In genomic region chr1:2204384-2205190, GRCh38 we compare ENCODE assay signal across 8 cellular contexts. TPM values are rescaled to one million over a fixed set of nuclear protein-coding genes. Genes with fewer than 3 reads are reported as not detected.
DNase-seq lines count a peak whose midpoint lies in the region; ATAC-seq and TF ChIP-seq lines count a peak whose summit lies in the region.

No MANE protein-coding gene starts in this region.

- no peak overlapping the region for H3K27ac ChIP-seq in RWPE2 (ENCODE audit: poor library complexity, severe bottlenecking)
- H3K27ac ChIP-seq in lung (ENCODE audit: low read depth in 1 of 2, low read length in 1 of 2), result peak overlapping the region; percentile 74 to 85
- H3K27ac ChIP-seq in thoracic aorta, result peak overlapping the region; percentile 86 to 89

- H3K4me3 ChIP-seq in RWPE2 (ENCODE audit: severe bottlenecking) (peak overlapping the region; percentile 14), lung (no peak overlapping the region), thoracic aorta (peak overlapping the region; percentile 70)

- DNase-seq in NCI-H1092 treated with DMSO at 0.1 percent for 48 hours (lab: John Stamatoyannopoulos, UW) (peak; percentile 8), NCI-H1092 (lab: John Stamatoyannopoulos, UW) (no peak), RWPE2 (ENCODE audit: low spot score) (no peak), lung (ENCODE audit: low spot score) (peak; percentile 84), thoracic aorta (ENCODE audit: low spot score) (no peak)
- DNase-seq in effector CD8-positive, alpha-beta T cell (lab: John Stamatoyannopoulos, UW), result peak; percentile 96

- TF ChIP-seq CTCF in RWPE2 (IDR thresholded peaks at IDR 0.05; ENCODE audit: poor library complexity, severe bottlenecking), result no peak
- TF ChIP-seq CTCF in lung (IDR thresholded peaks at IDR 0.05; ENCODE audit: control extremely low read depth, extremely low read depth), result no peak
- TF ChIP-seq CTCF in thoracic aorta (IDR thresholded peaks at IDR 0.05), result no peak

- H3K9me3 ChIP-seq in RWPE2 (ENCODE audit: severe bottlenecking) (no peaks in the 10 kb centered on the region), lung (ENCODE audit: control insufficient read depth in 2 of 2, insufficient read depth in 1 of 2, low read length in 1 of 2) (no peaks in the 10 kb centered on the region), thoracic aorta (no peaks in the 10 kb centered on the region)

- H3K36me3 ChIP-seq in RWPE2 (ENCODE audit: low read depth) (no peaks in the 10 kb centered on the region), lung (ENCODE audit: control insufficient read depth in 2 of 2, insufficient read depth in 2 of 2, low read length in 2 of 2) (no peaks in the 10 kb centered on the region), thoracic aorta (no peaks in the 10 kb centered on the region)

- 3% methylated on average over 41 to 49 of the region's 61 CpGs for WGBS in lung, 2 donors

- H3K4me1 ChIP-seq in RWPE2 (ENCODE audit: insufficient read depth, poor library complexity, severe bottlenecking) (peaks cover 14% of the 10 kb centered on the region), lung (ENCODE audit: control insufficient read depth in 2 of 2, insufficient read depth in 2 of 2, low read length in 2 of 2) (peaks cover 0 to 25% of the 10 kb centered on the region in 2 donors), thoracic aorta (ENCODE audit: control insufficient read depth in 1 of 2, low read depth in 2 of 2) (peaks cover 41 to 70% of the 10 kb centered on the region in 2 donors)

- ATAC-seq in HG02642 (IDR thresholded peaks at IDR 0.05; ENCODE audit: poor library complexity, unreplicated experiment) (peak; percentile 41), RWPE2 (ENCODE audit: low read depth) (peak; percentile 18; the same call in 2 of the 3 replicates), lung (ENCODE audit: insufficient read depth, low FRiP score) (peak; percentile 61), thoracic aorta (ENCODE audit: insufficient number of reproducible peaks, low FRiP score, low read depth) (peak; percentile 10), HG02759 (IDR thresholded peaks at IDR 0.05; ENCODE audit: unreplicated experiment) (no peak)

- H3K27me3 ChIP-seq in RWPE2 (ENCODE audit: insufficient read depth, poor library complexity, severe bottlenecking) (no peaks in the 10 kb centered on the region), lung (ENCODE audit: control insufficient read depth, insufficient read depth) (no peaks in the 10 kb centered on the region), thoracic aorta (replicated peaks; ENCODE audit: insufficient read depth) (no peaks in the 10 kb centered on the region)

RNA-seq across cellular contexts. Expression of gene FAAP20, which starts 10.0 kb away (rescaled TPM):
- total RNA-seq in lung, result 10 to 100 TPM; 16.8 to 71.6 TPM
- polyA plus RNA-seq in lung, result 10 to 100 TPM; 65.2 to 87.9 TPM
- 10 to 100 TPM; 29.1 to 52.6 TPM for total RNA-seq in thoracic aorta

RNA-seq across cellular contexts. Expression of gene SKI, which starts 23.5 kb away (rescaled TPM):
- total RNA-seq in lung (10 to 100 TPM; 47.7 to 90.7 TPM), thoracic aorta (100 to 1,000 TPM; 135 to 138 TPM)
- 10 to 100 TPM; 17.1 to 33.8 TPM for polyA plus RNA-seq in lung

Comparison
In these comparisons a context has a peak if more than half of its experiments do, and no peak if none do; other contexts are left out.
1. DNase-seq: peak in NCI-H1092 treated with DMSO at 0.1 percent for 48 hours (single experiment), effector CD8-positive, alpha-beta T cell (single experiment) and lung (single experiment); none in NCI-H1092 (single experiment), RWPE2 (single experiment) and thoracic aorta (single experiment).